In the genomic region with DNA sequence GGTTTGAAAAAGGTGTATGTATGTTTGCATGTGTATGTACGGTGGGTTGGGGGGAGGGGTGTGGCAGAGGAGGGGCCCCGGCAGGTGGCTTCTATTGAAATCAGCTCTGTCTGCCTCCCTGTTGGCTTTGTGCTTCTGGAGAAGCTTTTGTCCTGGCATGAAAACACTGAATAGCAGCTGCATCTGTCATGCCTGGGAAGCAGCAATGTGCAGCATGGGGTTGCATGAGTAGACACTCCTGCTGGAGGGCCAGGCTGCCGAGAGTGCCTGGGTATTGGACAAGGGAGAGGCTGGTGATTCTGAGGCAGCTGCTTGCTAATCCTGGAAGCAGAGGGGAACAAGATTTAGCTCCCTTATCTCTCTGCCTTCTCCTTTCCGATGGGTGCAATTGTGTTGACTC, we compare ENCODE assay signal across 9 cellular contexts. TPM values are rescaled to one million over a fixed set of nuclear protein-coding genes. Genes with fewer than 3 reads are reported as not detected.
DNase-seq lines count a peak whose midpoint lies in the region; ATAC-seq, FAIRE-seq and TF ChIP-seq lines count a peak whose summit lies in the region.
"Had no signal": no experiment of that assay in that cellular context is flagged by ENCODE, and none has a peak within 500 bp of the region (broad histone marks: within the 10 kb centered on the region; RNA-seq: fewer than 3 reads in every experiment).

No MANE protein-coding gene starts in this region.

- ATAC-seq in GM23338 (peak; percentile 13), sciatic nerve (peak; percentile 36)

- H3K27ac Mint-ChIP-seq in GM23338: peak overlapping the region; percentile 68

- intact Hi-C loops in sciatic nerve (cut with DNase I): no loop called here

- H3K4me3 ChIP-seq in GM23338 (peak overlapping the region; percentile 28; the same call in 1 of the 2 replicates), epithelial cell of esophagus (ENCODE audit: low read length) (no peak overlapping the region)

- no peak overlapping the region for H2AFZ ChIP-seq in GM23338

- DNase-seq in GM23338 (ENCODE audit: low spot score) (peak; percentile 30), NCI-H510A (lab: John Stamatoyannopoulos, UW) (peak; percentile 84), epithelial cell of esophagus (ENCODE audit: low read depth) (peak; percentile 74), sciatic nerve (ENCODE audit: low spot score) (no peak), inferior parietal cortex (ENCODE audit: extremely low spot score) (no peak), frontal cortex (ENCODE audit: low spot score in 2 of 2) (no peak), NCI-H226 (no peak), GM19239 (ENCODE audit: insufficient read length, low spot score) (no peak)
- DNase-seq: activated naive CD8-positive, alpha-beta T cell treated with anti-CD3 and anti-CD28 coated beads, Interleukin-2, amount 10 ng/mL, durations not matched to agents 7 days and 5 days had no signal

- no peaks in the 10 kb centered on the region for H3K9me3 Mint-ChIP-seq in GM23338
- H3K9me3 Mint-ChIP-seq: activated naive CD8-positive, alpha-beta T cell treated with anti-CD3 and anti-CD28 coated beads, Interleukin-2, amount 10 ng/mL, durations not matched to agents 7 days and 5 days had no signal

- peaks cover 55% of the 10 kb centered on the region for H4K20me1 ChIP-seq in GM23338 (replicated peaks; ENCODE audit: insufficient read depth)

- peak overlapping the region; percentile 63; the same call in 1 of the 2 replicates for H3K27ac ChIP-seq in GM23338 (ENCODE audit: low read depth)

- no peaks in the 10 kb centered on the region for H3K27me3 ChIP-seq in GM23338 (ENCODE audit: insufficient read depth)

- FAIRE-seq in frontal cortex (lab: Jason Lieb, UNC) (no peak), GM19239 (lab: Jason Lieb, UNC) (no peak)

- H3F3A ChIP-seq in GM23338 (replicated peaks; ENCODE audit: low read depth): 0 out of 2 replicates have a peak, but pooled peaks cover 4% of the 10 kb centered on the region

- H3K36me3 ChIP-seq in GM23338 (ENCODE audit: insufficient read depth): no peaks in the 10 kb centered on the region

- no peaks in the 10 kb centered on the region for H3K9me2 ChIP-seq in GM23338 (ENCODE audit: insufficient read depth)

- H3K27me3 Mint-ChIP-seq in GM23338 (ENCODE audit: insufficient read depth, low read depth, poor library complexity): peaks cover 1% of the 10 kb centered on the region
- H3K27me3 Mint-ChIP-seq: activated naive CD8-positive, alpha-beta T cell treated with anti-CD3 and anti-CD28 coated beads, Interleukin-2, amount 10 ng/mL, durations not matched to agents 7 days and 5 days had no signal

- TF ChIP-seq CTCF in GM23338 (conservative IDR thresholded peaks at IDR 0.05; ENCODE audit: low read depth in 2 of 2) (no peak), epithelial cell of esophagus (IDR thresholded peaks at IDR 0.05; ENCODE audit: insufficient read depth, low read depth, low read length, missing control alignments) (no peak)

- H3K4me3 Mint-ChIP-seq in GM23338: peak overlapping the region; percentile 44

- H3K4me2 ChIP-seq in GM23338: peak overlapping the region; percentile 70

- peaks cover 64% of the 10 kb centered on the region for H3K4me1 ChIP-seq in GM23338 (ENCODE audit: insufficient read depth)

- H3K79me2 ChIP-seq in GM23338 (replicated peaks; ENCODE audit: insufficient read depth): peaks cover 88% of the 10 kb centered on the region

- peaks cover 84% of the 10 kb centered on the region for H3K4me1 Mint-ChIP-seq in GM23338

- no peaks in the 10 kb centered on the region for H3K36me3 Mint-ChIP-seq in GM23338 (ENCODE audit: low read depth)

TF ChIP-seq in GM23338, 12 proteins besides CTCF, POLR2A, EP300 and RAD21:
- no peak for TF ChIP-seq JUNB (IDR thresholded peaks at IDR 0.05; ENCODE audit: unreplicated experiment)
- TF ChIP-seq ZNF331 (CRISPR knock-in tag; IDR thresholded peaks at IDR 0.05; ENCODE audit: low read depth): no peak
- TF ChIP-seq POLR2AphosphoS5 (IDR thresholded peaks at IDR 0.05; ENCODE audit: low read depth): no peak
- TF ChIP-seq EZH2phosphoT487 (IDR thresholded peaks at IDR 0.05; ENCODE audit: unreplicated experiment): no peak
- TF ChIP-seq, protein P1, sequence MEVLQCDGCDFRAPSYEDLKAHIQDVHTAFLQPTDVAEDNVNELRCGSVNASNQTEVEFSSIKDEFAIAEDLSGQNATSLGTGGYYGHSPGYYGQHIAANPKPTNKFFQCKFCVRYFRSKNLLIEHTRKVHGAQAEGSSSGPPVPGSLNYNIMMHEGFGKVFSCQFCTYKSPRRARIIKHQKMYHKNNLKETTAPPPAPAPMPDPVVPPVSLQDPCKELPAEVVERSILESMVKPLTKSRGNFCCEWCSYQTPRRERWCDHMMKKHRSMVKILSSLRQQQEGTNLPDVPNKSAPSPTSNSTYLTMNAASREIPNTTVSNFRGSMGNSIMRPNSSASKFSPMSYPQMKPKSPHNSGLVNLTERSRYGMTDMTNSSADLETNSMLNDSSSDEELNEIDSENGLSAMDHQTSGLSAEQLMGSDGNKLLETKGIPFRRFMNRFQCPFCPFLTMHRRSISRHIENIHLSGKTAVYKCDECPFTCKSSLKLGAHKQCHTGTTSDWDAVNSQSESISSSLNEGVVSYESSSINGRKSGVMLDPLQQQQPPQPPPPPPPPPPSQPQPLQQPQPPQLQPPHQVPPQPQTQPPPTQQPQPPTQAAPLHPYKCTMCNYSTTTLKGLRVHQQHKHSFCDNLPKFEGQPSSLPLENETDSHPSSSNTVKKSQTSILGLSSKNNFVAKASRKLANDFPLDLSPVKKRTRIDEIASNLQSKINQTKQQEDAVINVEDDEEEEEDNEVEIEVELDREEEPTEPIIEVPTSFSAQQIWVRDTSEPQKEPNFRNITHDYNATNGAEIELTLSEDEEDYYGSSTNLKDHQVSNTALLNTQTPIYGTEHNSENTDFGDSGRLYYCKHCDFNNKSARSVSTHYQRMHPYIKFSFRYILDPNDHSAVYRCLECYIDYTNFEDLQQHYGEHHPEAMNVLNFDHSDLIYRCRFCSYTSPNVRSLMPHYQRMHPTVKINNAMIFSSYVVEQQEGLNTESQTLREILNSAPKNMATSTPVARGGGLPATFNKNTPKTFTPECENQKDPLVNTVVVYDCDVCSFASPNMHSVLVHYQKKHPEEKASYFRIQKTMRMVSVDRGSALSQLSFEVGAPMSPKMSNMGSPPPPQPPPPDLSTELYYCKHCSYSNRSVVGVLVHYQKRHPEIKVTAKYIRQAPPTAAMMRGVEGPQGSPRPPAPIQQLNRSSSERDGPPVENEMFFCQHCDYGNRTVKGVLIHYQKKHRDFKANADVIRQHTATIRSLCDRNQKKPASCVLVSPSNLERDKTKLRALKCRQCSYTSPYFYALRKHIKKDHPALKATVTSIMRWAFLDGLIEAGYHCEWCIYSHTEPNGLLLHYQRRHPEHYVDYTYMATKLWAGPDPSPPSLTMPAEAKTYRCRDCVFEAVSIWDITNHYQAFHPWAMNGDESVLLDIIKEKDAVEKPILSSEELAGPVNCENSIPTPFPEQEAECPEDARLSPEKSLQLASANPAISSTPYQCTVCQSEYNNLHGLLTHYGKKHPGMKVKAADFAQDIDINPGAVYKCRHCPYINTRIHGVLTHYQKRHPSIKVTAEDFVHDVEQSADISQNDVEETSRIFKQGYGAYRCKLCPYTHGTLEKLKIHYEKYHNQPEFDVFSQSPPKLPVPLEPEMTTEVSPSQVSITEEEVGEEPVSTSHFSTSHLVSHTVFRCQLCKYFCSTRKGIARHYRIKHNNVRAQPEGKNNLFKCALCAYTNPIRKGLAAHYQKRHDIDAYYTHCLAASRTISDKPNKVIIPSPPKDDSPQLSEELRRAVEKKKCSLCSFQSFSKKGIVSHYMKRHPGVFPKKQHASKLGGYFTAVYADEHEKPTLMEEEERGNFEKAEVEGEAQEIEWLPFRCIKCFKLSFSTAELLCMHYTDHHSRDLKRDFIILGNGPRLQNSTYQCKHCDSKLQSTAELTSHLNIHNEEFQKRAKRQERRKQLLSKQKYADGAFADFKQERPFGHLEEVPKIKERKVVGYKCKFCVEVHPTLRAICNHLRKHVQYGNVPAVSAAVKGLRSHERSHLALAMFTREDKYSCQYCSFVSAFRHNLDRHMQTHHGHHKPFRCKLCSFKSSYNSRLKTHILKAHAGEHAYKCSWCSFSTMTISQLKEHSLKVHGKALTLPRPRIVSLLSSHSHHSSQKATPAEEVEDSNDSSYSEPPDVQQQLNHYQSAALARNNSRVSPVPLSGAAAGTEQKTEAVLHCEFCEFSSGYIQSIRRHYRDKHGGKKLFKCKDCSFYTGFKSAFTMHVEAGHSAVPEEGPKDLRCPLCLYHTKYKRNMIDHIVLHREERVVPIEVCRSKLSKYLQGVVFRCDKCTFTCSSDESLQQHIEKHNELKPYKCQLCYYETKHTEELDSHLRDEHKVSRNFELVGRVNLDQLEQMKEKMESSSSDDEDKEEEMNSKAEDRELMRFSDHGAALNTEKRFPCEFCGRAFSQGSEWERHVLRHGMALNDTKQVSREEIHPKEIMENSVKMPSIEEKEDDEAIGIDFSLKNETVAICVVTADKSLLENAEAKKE (CRISPR knock-in tag; IDR thresholded peaks at IDR 0.05): no peak
- no peak for TF ChIP-seq ZNF114 (CRISPR knock-in tag; IDR thresholded peaks at IDR 0.05)
- no peak for TF ChIP-seq CREB1 (CRISPR knock-in tag; IDR thresholded peaks at IDR 0.05; ENCODE audit: low read depth)
- TF ChIP-seq STAT1 (IDR thresholded peaks at IDR 0.05; ENCODE audit: unreplicated experiment): no peak

RNA-seq across cellular contexts. Expression of a gene that starts 20.5 kb away (rescaled TPM):
- total RNA-seq in GM23338 (2014; rRNA removed; shearing (Covaris generic)): 30.4 and 32.1 TPM in 2 replicates
- polyA plus RNA-seq in GM23338 (2016; fragmentation: Nextera tagmentation; extraction: Ambion mirVana): 9.6 and 10.1 TPM in 2 replicates
- total RNA-seq in sciatic nerve (56.3 TPM), frontal cortex (7.3 TPM)

Comparison
In these comparisons a context has a peak if more than half of its experiments do, and no peak if none do; other contexts are left out.
1. DNase-seq: peak in GM23338 (single experiment), NCI-H510A (single experiment) and epithelial cell of esophagus (single experiment); none in sciatic nerve (single experiment), inferior parietal cortex (single experiment), frontal cortex (0 of 2), NCI-H226 (single experiment) and GM19239 (single experiment).